Comparison of ENCODE assay signal across 23 cellular contexts in the genomic region with DNA sequence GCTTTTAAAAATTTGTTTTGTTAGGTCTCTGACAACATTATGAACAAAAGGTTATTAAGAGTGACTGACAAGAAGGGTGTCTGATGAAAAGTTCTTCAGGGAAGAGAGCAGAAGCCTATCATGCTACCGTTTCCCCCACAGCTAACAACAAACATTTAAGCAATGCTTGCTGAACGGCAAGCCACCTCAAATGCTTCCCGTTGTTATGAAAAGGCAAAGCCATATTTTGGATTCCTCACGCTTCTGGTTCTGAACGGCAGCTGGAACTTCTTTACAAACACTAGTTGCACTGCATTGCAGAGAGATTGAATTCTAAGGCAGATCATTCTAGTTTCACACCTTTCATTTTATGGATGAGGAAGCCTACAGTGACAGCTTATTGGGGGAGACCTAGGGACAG. TPM values are rescaled to one million over a fixed set of nuclear protein-coding genes. Genes with fewer than 3 reads are reported as not detected.
A peak's percentile ranks its signal among the peaks of the same experiment; 100 is the strongest.
DNase-seq lines count a peak whose midpoint lies in the region; ATAC-seq, FAIRE-seq and TF ChIP-seq lines count a peak whose summit lies in the region.
"Had no signal": no experiment of that assay in that cellular context is flagged by ENCODE, and none has a peak within 500 bp of the region (broad histone marks: within the 10 kb centered on the region; RNA-seq: fewer than 3 reads in every experiment).

No MANE protein-coding gene starts in this region.

- peak overlapping the region; percentile 52 to 64 for H3K27ac ChIP-seq in liver (ENCODE audit: low read depth in 1 of 2, low read length in 2 of 2)
- H3K27ac ChIP-seq in HepG2 (ENCODE audit: extremely low read length, insufficient read depth, low read length), result no peak overlapping the region
- peak overlapping the region in 8 of 12 donors; percentile 11 to 62 (median 26) for H3K27ac ChIP-seq in heart left ventricle
- no peak overlapping the region for H3K27ac ChIP-seq in trophoblast cell (ENCODE audit: low read depth, low read length)
- no peak overlapping the region for H3K27ac ChIP-seq in brain microvascular endothelial cell
- H3K27ac ChIP-seq: RWPE1 had no signal

- H2BK120ac ChIP-seq in trophoblast cell (ENCODE audit: insufficient read depth, low read length, poor library complexity), result no peak overlapping the region

- no peaks in the 10 kb centered on the region for H3K79me1 ChIP-seq in trophoblast cell (ENCODE audit: low read length)

- H4K91ac ChIP-seq in trophoblast cell (ENCODE audit: low read depth, low read length), result no peak overlapping the region

- H3K4me1 ChIP-seq in liver (ENCODE audit: control insufficient read depth in 4 of 4, insufficient read depth in 4 of 4, low read length in 3 of 4) (peaks cover 7 to 34% (median 23%) of the 10 kb centered on the region in 4 donors), HepG2 (ENCODE audit: insufficient read depth, low read length) (no peaks in the 10 kb centered on the region), heart left ventricle (peaks cover 0 to 26% (median 7%) of the 10 kb centered on the region in 12 donors), trophoblast cell (ENCODE audit: control insufficient read depth in 1 of 2, insufficient read depth in 2 of 2, low read length in 2 of 2) (no peaks in the 10 kb centered on the region)
- H3K4me1 ChIP-seq: BE2C had no signal

- H3K9ac ChIP-seq in liver (ENCODE audit: low read depth in 1 of 2, low read length in 2 of 2) (no peak overlapping the region), HepG2 (ENCODE audit: insufficient read depth, low read depth, low read length) (no peak overlapping the region), trophoblast cell (ENCODE audit: low read length) (no peak overlapping the region)
- H3K9ac ChIP-seq: SK-N-SH had no signal

- TF ChIP-seq RAD21 in liver (IDR thresholded peaks at IDR 0.05), result no peak
- no peak for TF ChIP-seq RAD21 in HepG2 (CRISPR knock-in tag; IDR thresholded peaks at IDR 0.05)

- no peak for DNase-seq in HepG2 (ENCODE audit: low spot score)
- DNase-seq in heart left ventricle, result no peak
- peak; percentile 65 to 86 for DNase-seq in trophoblast cell
- no peak for DNase-seq in NCI-H1105 (lab: John Stamatoyannopoulos, UW)
- no peak for DNase-seq in activated effector memory CD4-positive, alpha-beta T cell treated with anti-CD3 and anti-CD28 coated beads, Interleukin-2, amount 50 U/mL, for 16 hours
- DNase-seq in brain microvascular endothelial cell, result no peak
- no peak for DNase-seq in cerebellar nuclear complex (lab: John Stamatoyannopoulos, UW)
- DNase-seq: activated CD4-positive, alpha-beta T cell treated with anti-CD3 and anti-CD28 coated beads for 4 hours; activated CD8-positive, alpha-beta memory T cell treated with anti-CD3 and anti-CD28 coated beads for 24 hours; activated T-cell treated with anti-CD3 and anti-CD28 coated beads, Interleukin-2, amount 50 U/mL, for 1 hour; BE2C; mesendoderm; naive B cell; NCI-H1105 treated with DMSO at 0.1 percent for 48 hours; NCI-H2081 treated with DMSO at 0.1 percent for 48 hours; SK-N-SH; stimulated activated CD4-positive, alpha-beta T cell treated with anti-CD3 and anti-CD28 coated beads, Interleukin-4, amount 100 ng/mL, for 1 hour; T-helper 17 cell had no signal

- no peak for FAIRE-seq in HepG2 (lab: Jason Lieb, UNC)
- FAIRE-seq: GM18507 had no signal

- TF ChIP-seq CTCF in liver (IDR thresholded peaks at IDR 0.05; ENCODE audit: low read depth, low read length, missing input control), result no peak
- TF ChIP-seq CTCF in HepG2 (CRISPR knock-in tag; IDR thresholded peaks at IDR 0.05), result no peak
- no peak for TF ChIP-seq CTCF in heart left ventricle (IDR thresholded peaks at IDR 0.05)
- TF ChIP-seq CTCF in brain microvascular endothelial cell (IDR thresholded peaks at IDR 0.05; ENCODE audit: low read depth, low read length, missing control alignments), result no peak

- H3K4me3 ChIP-seq in liver (ENCODE audit: low read depth in 1 of 3, low read length in 3 of 3) (no peak overlapping the region), HepG2 (replicated peaks in 1 of 3; ENCODE audit: insufficient read depth in 1 of 3, low read depth in 2 of 3, low read length in 3 of 3) (no peak overlapping the region), heart left ventricle (no peak overlapping the region), trophoblast cell (ENCODE audit: low read depth, low read length) (no peak overlapping the region), brain microvascular endothelial cell (ENCODE audit: low read depth, low read length) (no peak overlapping the region)

- intact Hi-C loops in HepG2 (cut with micrococcal nuclease; ENCODE audit: unreplicated experiment) (no loop called here), heart left ventricle (cut with DNase I) (no loop called here)

- no peak overlapping the region for H4K12ac ChIP-seq in trophoblast cell (ENCODE audit: low read depth, low read length)

- H3K79me2 ChIP-seq in HepG2 (ENCODE audit: insufficient read depth, low read length), result no peaks in the 10 kb centered on the region
- H3K79me2 ChIP-seq in trophoblast cell (ENCODE audit: control insufficient read depth, insufficient read depth, low read length, poor library complexity), result no peaks in the 10 kb centered on the region

- 44% methylated on average over 5 of the region's 5 CpGs for WGBS in liver
- WGBS in HepG2 (ENCODE audit: low lambda C conversion rate), result 75% methylated on average over 5 of the region's 5 CpGs
- 46 to 55% (median 53%) methylated on average over 5 of the region's 5 CpGs for WGBS in heart left ventricle, 4 donors
- WGBS in trophoblast cell (ENCODE audit: extremely low coverage, insufficient coverage, insufficient read length), result no CpG with 5 or more reads among the region's 5 CpGs

- no peak overlapping the region for H3K18ac ChIP-seq in trophoblast cell (ENCODE audit: low read length)

- H3K9me3 ChIP-seq in liver (ENCODE audit: control insufficient read depth in 4 of 4, low read length in 3 of 4), result no peaks in the 10 kb centered on the region
- H3K9me3 ChIP-seq in HepG2 (ENCODE audit: low read length), result no peaks in the 10 kb centered on the region
- H3K9me3 ChIP-seq in heart left ventricle, result no peaks in the 10 kb centered on the region
- no peaks in the 10 kb centered on the region for H3K9me3 ChIP-seq in trophoblast cell (ENCODE audit: insufficient read depth, low read depth, low read length)
- H3K9me3 ChIP-seq: BE2C, SK-N-SH had no signal

- no peak overlapping the region for H3K4ac ChIP-seq in trophoblast cell (ENCODE audit: low read depth, low read length)

- H4K20me1 ChIP-seq in HepG2 (ENCODE audit: insufficient read depth, low read length), result no peaks in the 10 kb centered on the region

- no peak overlapping the region for H2AK5ac ChIP-seq in trophoblast cell (ENCODE audit: low read length)

- POLR2A ChIA-PET in HepG2 (lab: Yijun Ruan, JAX), result no interaction called here

- TF ChIP-seq POLR2A in HepG2 (IDR thresholded peaks at IDR 0.05; ENCODE audit: insufficient read depth in 1 of 2, low read depth in 2 of 2, low read length in 2 of 2), result no peak
- TF ChIP-seq POLR2A in heart left ventricle (IDR thresholded peaks at IDR 0.05), result no peak

- no peak overlapping the region for H2BK5ac ChIP-seq in trophoblast cell (ENCODE audit: low read depth, low read length, poor library complexity)

- TF ChIP-seq EP300 in HepG2 (IDR thresholded peaks at IDR 0.05; ENCODE audit: low read depth in 2 of 2, low read length in 2 of 2) (no peak), HepG2 (CRISPR knock-in tag; IDR thresholded peaks at IDR 0.05; ENCODE audit: borderline replicate concordance) (no peak)

- CTCF ChIA-PET in HepG2 (lab: Yijun Ruan, JAX; ENCODE audit: low intra/inter-chr PET ratio, low total read pairs), result no interaction called here

- in situ Hi-C loops in HepG2 (cut with HindIII; ENCODE audit: extremely low pct_ligation_motif_present, low pct_unique_long_range_greater_than_20kb) (no loop called here), brain microvascular endothelial cell (cut with HindIII; ENCODE audit: low pct_ligation_motif_present, low sequenced_read_pairs) (no loop called here)

- ATAC-seq in HepG2 (no peak), heart left ventricle (peak in 2 of 4 donors; percentile 9 to 12)
- ATAC-seq: HCT116; stimulated activated memory B cell treated with anti-CD40 and anti-IgM and Interleukin-4, amounts not matched to agents 10 μg/mL and 1 μg/mL and 100 μg/mL, for 72 hours; T-helper 17 cell had no signal

- H3K36me3 ChIP-seq in liver (ENCODE audit: control insufficient read depth in 4 of 4, insufficient read depth in 3 of 4, low read depth in 1 of 4, low read length in 3 of 4) (peaks cover 0 to 20% (median 15%) of the 10 kb centered on the region in 4 donors), HepG2 (replicated peaks in 1 of 2; ENCODE audit: control insufficient read depth in 1 of 2, insufficient read depth in 2 of 2, low read length in 2 of 2) (peaks cover 15 to 71% of the 10 kb centered on the region in 2 experiments), heart left ventricle (peaks cover 0 to 95% (median 74%) of the 10 kb centered on the region in 9 donors), trophoblast cell (ENCODE audit: control insufficient read depth in 1 of 2, insufficient read depth in 2 of 2, low read length in 2 of 2) (peaks cover 0 to 4% of the 10 kb centered on the region in 2 experiments), brain microvascular endothelial cell (replicated peaks) (peaks cover 23% of the 10 kb centered on the region)

- H2AFZ ChIP-seq in HepG2 (ENCODE audit: low read length) (no peak overlapping the region), trophoblast cell (ENCODE audit: insufficient read depth, low read length, poor library complexity) (no peak overlapping the region)

- H3K23ac ChIP-seq in trophoblast cell (ENCODE audit: low read length), result no peak overlapping the region

- BruUV-seq in HepG2 (replicated peaks; lab: Mats Ljungman, UMichigan), result no TSS peak

- no peak overlapping the region for H3K14ac ChIP-seq in trophoblast cell (ENCODE audit: low read length)

- H3K4me2 ChIP-seq in HepG2 (ENCODE audit: low read depth, low read length) (no peak overlapping the region), trophoblast cell (ENCODE audit: low read length) (no peak overlapping the region)
- H3K4me2 ChIP-seq: SK-N-SH had no signal

- no peaks in the 10 kb centered on the region for H3K27me3 ChIP-seq in liver (ENCODE audit: control insufficient read depth in 4 of 4, insufficient read depth in 4 of 4, low read length in 3 of 4)
- no peaks in the 10 kb centered on the region; a peak in 1 of 5 replicates for H3K27me3 ChIP-seq in HepG2 (ENCODE audit: control insufficient read depth in 1 of 2, insufficient read depth in 2 of 2, low read length in 2 of 2)
- H3K27me3 ChIP-seq in heart left ventricle, result no peaks in the 10 kb centered on the region
- no peaks in the 10 kb centered on the region for H3K27me3 ChIP-seq in trophoblast cell (ENCODE audit: insufficient read depth, low read length)
- H3K27me3 ChIP-seq in brain microvascular endothelial cell (replicated peaks), result no peaks in the 10 kb centered on the region
- H3K27me3 ChIP-seq: BE2C had no signal

- no peak overlapping the region for H4K8ac ChIP-seq in trophoblast cell (ENCODE audit: low read depth, low read length)

- H2BK12ac ChIP-seq in trophoblast cell (ENCODE audit: low read length), result no peak overlapping the region

RNA-seq across cellular contexts. Expression of a gene that starts 48.6 kb away (rescaled TPM):
- total RNA-seq in liver, result 10 to 100 TPM in 1 of 2 donors, 1 to 10 TPM in 1; 2.0 to 10.0 TPM
- 1 to 10 TPM; 2.9 TPM for polyA plus RNA-seq in liver
- total RNA-seq in HepG2 (2016; rRNA removed; fragmentation: Illumina TruSeq; extraction: Trizol), result 1.6 and 2.2 TPM in 2 replicates
- total RNA-seq in HepG2 (2016; cell fraction: cytosol; rRNA removed; fragmentation: Illumina TruSeq; extraction: Trizol; ENCODE audit: low read depth), result 0.10 and 0.26 TPM in 2 replicates
- total RNA-seq in HepG2 (2016; cell fraction: insoluble cytoplasmic fraction; rRNA removed; fragmentation: Illumina TruSeq; extraction: Trizol), result 1.6 and 2.0 TPM in 2 replicates
- total RNA-seq in HepG2 (2016; cell fraction: membrane; rRNA removed; fragmentation: Illumina TruSeq; extraction: Trizol), result 0.93 and 0.96 TPM in 2 replicates
- total RNA-seq in HepG2 (2016; cell fraction: nucleus; rRNA removed; fragmentation: Illumina TruSeq; extraction: Trizol), result 0.56 and 0.59 TPM in 2 replicates
- 0.84 and 1.3 TPM in 2 replicates for polyA plus RNA-seq in HepG2 (2011; rRNA removed)
- 0.63 and 1.1 TPM in 2 replicates for polyA plus RNA-seq in HepG2 (2011; cell fraction: cytosol; rRNA removed)
- 0.40 TPM in 1 of 2 replicates, not detected in the other for polyA plus RNA-seq in HepG2 (2011; cell fraction: nucleus; rRNA removed)
- 2.0 TPM in 2 replicates for polyA plus RNA-seq in HepG2 (2012)
- polyA plus RNA-seq in HepG2 (2016; cell fraction: cytosol; fragmentation: Illumina TruSeq; extraction: Trizol; ENCODE audit: low read depth), result 0.28 and 0.31 TPM in 2 replicates
- 3.4 and 4.3 TPM in 2 replicates for polyA plus RNA-seq in HepG2 (2016; cell fraction: insoluble cytoplasmic fraction; fragmentation: Illumina TruSeq; extraction: Trizol; ENCODE audit: low read depth)
- 0.58 and 0.73 TPM in 2 replicates for polyA plus RNA-seq in HepG2 (2016; cell fraction: membrane; fragmentation: Illumina TruSeq; extraction: Trizol; ENCODE audit: low read depth)
- polyA plus RNA-seq in HepG2 (2016; cell fraction: nucleus; fragmentation: Illumina TruSeq; extraction: Trizol; ENCODE audit: insufficient read depth, low read depth), result 1.4 and 1.7 TPM in 2 replicates
- polyA minus RNA-seq in HepG2 (2011; rRNA and poly(A)+ RNA removed; ENCODE audit: low replicate concordance), result 0.16 TPM in 1 of 2 replicates, not detected in the other
- 0.44 and 0.49 TPM in 2 replicates for polyA minus RNA-seq in HepG2 (2011; cell fraction: cytosol; rRNA and poly(A)+ RNA removed)
- polyA minus RNA-seq in HepG2 (2011; cell fraction: nucleus; rRNA and poly(A)+ RNA removed), result 0.52 and 0.87 TPM in 2 replicates
- total RNA-seq in heart left ventricle, result 1 to 10 TPM; 2.7 to 7.9 (median 4.5) TPM
- 1 to 10 TPM; 3.9 to 5.3 TPM for polyA plus RNA-seq in heart left ventricle
- polyA plus RNA-seq in trophoblast cell (2013), result 2.1 and 2.3 TPM in 2 replicates

Comparison
In these comparisons a context has a peak if more than half of its experiments do, and no peak if none do; other contexts are left out.
1. H3K27ac ChIP-seq: peak in liver (2 of 2) and heart left ventricle (8 of 12); none in HepG2 (single experiment), trophoblast cell (single experiment) and brain microvascular endothelial cell (single experiment).
2. DNase-seq: peak in trophoblast cell (2 of 2); none in HepG2 (single experiment), heart left ventricle (0 of 5), NCI-H1105 (single experiment), activated effector memory CD4-positive, alpha-beta T cell treated with anti-CD3 and anti-CD28 coated beads, Interleukin-2, amount 50 U/mL, for 16 hours (single experiment), brain microvascular endothelial cell (single experiment) and cerebellar nuclear complex (0 of 2).